3 cellular contexts compared by ENCODE assay signal in the genomic region with DNA sequence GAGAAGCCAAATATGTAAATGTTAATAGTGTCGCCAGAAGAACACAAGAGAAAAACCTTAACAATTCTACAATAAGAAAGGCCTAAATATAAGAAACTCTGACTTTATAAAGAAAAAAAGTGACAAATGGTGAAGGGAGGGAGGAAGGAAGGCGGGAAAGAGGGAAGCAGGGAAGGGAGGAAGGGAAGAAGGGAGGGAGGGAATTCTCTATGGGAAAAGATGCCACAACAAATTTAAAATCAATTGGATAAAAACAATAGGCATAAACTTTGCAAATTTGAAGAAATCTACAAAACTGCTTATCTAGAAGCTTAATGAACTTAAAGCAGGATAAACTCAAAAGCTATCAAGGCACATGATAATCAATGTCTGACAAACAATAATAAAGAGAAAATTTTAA.
"Had no signal": no experiment of that assay in that cellular context is flagged by ENCODE, and none has a peak within 500 bp of the region (broad histone marks: within the 10 kb centered on the region; RNA-seq: fewer than 3 reads in every experiment).

No MANE protein-coding gene starts in this region.

- H3K4me2 ChIP-seq: GM23338 had no signal

- ATAC-seq: GM23338 had no signal

- H2AFZ ChIP-seq: GM23338 had no signal

- DNase-seq: H9, HCEC 1CT had no signal

- H3K4me3 ChIP-seq: GM23338 had no signal
